ENCODE assay signal across 12 cellular contexts in genomic region chr5:138903113-138903789, GRCh38. TPM values are rescaled to one million over a fixed set of nuclear protein-coding genes. Genes with fewer than 3 reads are reported as not detected.
DNase-seq lines count a peak whose midpoint lies in the region; ATAC-seq, FAIRE-seq and TF ChIP-seq lines count a peak whose summit lies in the region.
"Had no signal": no experiment of that assay in that cellular context is flagged by ENCODE, and none has a peak within 500 bp of the region (broad histone marks: within the 10 kb centered on the region; RNA-seq: fewer than 3 reads in every experiment).

No MANE protein-coding gene starts in this region.

- H4K20me1 ChIP-seq in HepG2 (ENCODE audit: insufficient read depth, low read length): no peaks in the 10 kb centered on the region

- no peak for FAIRE-seq in HepG2 (lab: Jason Lieb, UNC)

- no peaks in the 10 kb centered on the region for H3K79me2 ChIP-seq in HepG2 (ENCODE audit: insufficient read depth, low read length)

- no peak overlapping the region for H2AFZ ChIP-seq in HepG2 (ENCODE audit: low read length)

- intact Hi-C loops in HepG2 (cut with micrococcal nuclease; ENCODE audit: unreplicated experiment): no loop called here
- intact Hi-C loops in lower leg skin (cut with DNase I; ENCODE audit: low total_unique reads): no loop called here

- no peak for ATAC-seq in HepG2

- H3K36me3 ChIP-seq in skeletal muscle tissue (ENCODE audit: control insufficient read depth in 3 of 3, insufficient read depth in 3 of 3, low read length in 3 of 3): peaks cover 7 to 21% (median 19%) of the 10 kb centered on the region in 3 donors
- peaks cover 15 to 65% of the 10 kb centered on the region in 2 experiments for H3K36me3 ChIP-seq in HepG2 (replicated peaks in 1 of 2; ENCODE audit: control insufficient read depth in 1 of 2, insufficient read depth in 2 of 2, low read length in 2 of 2)

- BruUV-seq in HepG2 (replicated peaks; lab: Mats Ljungman, UMichigan): no TSS peak

- in situ Hi-C loops in astrocyte of the spinal cord (cut with HindIII; ENCODE audit: low sequenced_read_pairs) (no loop called here), HepG2 (cut with HindIII; ENCODE audit: extremely low pct_ligation_motif_present, low pct_unique_long_range_greater_than_20kb) (no loop called here)

- TF ChIP-seq CTCF in astrocyte of the spinal cord (IDR thresholded peaks at IDR 0.05; ENCODE audit: low read depth, low read length): no peak
- no peak for TF ChIP-seq CTCF in HepG2 (CRISPR knock-in tag; IDR thresholded peaks at IDR 0.05)
- TF ChIP-seq CTCF in lower leg skin (IDR thresholded peaks at IDR 0.05): no peak

- TF ChIP-seq EP300 in HepG2 (IDR thresholded peaks at IDR 0.05; ENCODE audit: low read depth in 2 of 2, low read length in 2 of 2) (no peak), HepG2 (CRISPR knock-in tag; IDR thresholded peaks at IDR 0.05; ENCODE audit: borderline replicate concordance) (no peak)

- H3K9me3 ChIP-seq in skeletal muscle tissue (ENCODE audit: control insufficient read depth in 3 of 3, low read length in 3 of 3) (no peaks in the 10 kb centered on the region), HepG2 (ENCODE audit: low read length) (no peaks in the 10 kb centered on the region)

- H3K27ac ChIP-seq in skeletal muscle tissue (ENCODE audit: low read depth, low read length): peak overlapping the region; percentile 34
- H3K27ac ChIP-seq in HepG2 (ENCODE audit: extremely low read length, insufficient read depth, low read length): no peak overlapping the region
- H3K27ac ChIP-seq: coronary artery had no signal

- WGBS in HepG2 (ENCODE audit: low lambda C conversion rate): 97% methylated on average over 10 of the region's 10 CpGs
- 81 to 83% methylated on average over 10 of the region's 10 CpGs for WGBS in lower leg skin, 2 donors

- TF ChIP-seq POLR2A in HepG2 (IDR thresholded peaks at IDR 0.05; ENCODE audit: insufficient read depth in 1 of 2, low read depth in 2 of 2, low read length in 2 of 2) (no peak), lower leg skin (IDR thresholded peaks at IDR 0.05) (no peak)

- H3K4me3 ChIP-seq in astrocyte of the spinal cord (ENCODE audit: low read depth, low read length) (no peak overlapping the region), skeletal muscle tissue (ENCODE audit: low read length in 3 of 3) (no peak overlapping the region), HepG2 (replicated peaks in 1 of 3; ENCODE audit: insufficient read depth in 1 of 3, low read depth in 2 of 3, low read length in 3 of 3) (no peak overlapping the region), lower leg skin (ENCODE audit: low read depth, poor library complexity, severe bottlenecking) (no peak overlapping the region)
- H3K4me3 ChIP-seq: coronary artery had no signal

- H3K9ac ChIP-seq in skeletal muscle tissue (ENCODE audit: low read depth in 1 of 3, low read length in 3 of 3) (no peak overlapping the region), HepG2 (ENCODE audit: insufficient read depth, low read depth, low read length) (no peak overlapping the region)

- POLR2A ChIA-PET in HepG2 (lab: Yijun Ruan, JAX): interaction anchor here (0.6 kb wide), 1 partner anchor 11 kb away, joined by 3 read pairs; no protein-coding TSS in a partner anchor

- H3K4me2 ChIP-seq in HepG2 (ENCODE audit: low read depth, low read length): no peak overlapping the region

- CTCF ChIA-PET in HepG2 (lab: Yijun Ruan, JAX; ENCODE audit: low intra/inter-chr PET ratio, low total read pairs): no interaction called here

- H3K27me3 ChIP-seq in skeletal muscle tissue (ENCODE audit: control insufficient read depth in 3 of 3, insufficient read depth in 3 of 3, low read length in 3 of 3): no peaks in the 10 kb centered on the region
- H3K27me3 ChIP-seq in HepG2 (ENCODE audit: control insufficient read depth in 1 of 2, insufficient read depth in 2 of 2, low read length in 2 of 2): no peaks in the 10 kb centered on the region

- TF ChIP-seq RAD21 in HepG2 (CRISPR knock-in tag; IDR thresholded peaks at IDR 0.05): no peak

- DNase-seq in HS-5 (ENCODE audit: low read depth) (peak; percentile 61), astrocyte of the spinal cord (ENCODE audit: low read depth, low spot score) (peak; percentile 60), glomerular endothelial cell (ENCODE audit: extremely low read depth, low read depth, low spot score) (peak; percentile 65), HepG2 (ENCODE audit: low spot score) (no peak), lower leg skin (ENCODE audit: low spot score in 2 of 2) (no peak), SIG-M5 treated with dmso at 0.1 percent for 504 hours (lab: John Stamatoyannopoulos, UW; ENCODE audit: unreplicated experiment) (no peak)
- no peak for DNase-seq in activated CD8-positive, alpha-beta memory T cell treated with anti-CD3 and anti-CD28 coated beads for 24 hours
- DNase-seq: activated CD4-positive, alpha-beta T cell treated with anti-CD3 and anti-CD28 coated beads for 1 hour; NCI-H1417 treated with DMSO at 0.1 percent for 48 hours; NCI-H526 treated with DMSO at 0.1 percent for 48 hours had no signal

- H3K4me1 ChIP-seq in skeletal muscle tissue (ENCODE audit: control insufficient read depth in 3 of 3, insufficient read depth in 3 of 3, low read length in 3 of 3) (peaks cover 0 to 4% (median 0%) of the 10 kb centered on the region in 3 donors), HepG2 (ENCODE audit: insufficient read depth, low read length) (no peaks in the 10 kb centered on the region)

TF ChIP-seq in HepG2, 621 proteins besides CTCF, POLR2A, EP300 and RAD21:
- TF ChIP-seq RFXAP (CRISPR knock-in tag; IDR thresholded peaks at IDR 0.05; ENCODE audit: borderline replicate concordance): no peak
- no peak for TF ChIP-seq ZNF569 (CRISPR knock-in tag; IDR thresholded peaks at IDR 0.05; ENCODE audit: borderline replicate concordance)
- TF ChIP-seq ZBTB33 (CRISPR knock-in tag; IDR thresholded peaks at IDR 0.05): no peak
- TF ChIP-seq RARA (CRISPR knock-in tag; IDR thresholded peaks at IDR 0.05): no peak
- no peak for TF ChIP-seq ZFP36L2 (CRISPR knock-in tag; IDR thresholded peaks at IDR 0.05)
- no peak for TF ChIP-seq ZNF253 (CRISPR knock-in tag; IDR thresholded peaks at IDR 0.05; ENCODE audit: borderline replicate concordance)
- no peak for TF ChIP-seq BATF2 (CRISPR knock-in tag; IDR thresholded peaks at IDR 0.05)
- TF ChIP-seq ZNF264 (CRISPR knock-in tag; IDR thresholded peaks at IDR 0.05): no peak
- no peak for TF ChIP-seq ATF3 (CRISPR knock-in tag; IDR thresholded peaks at IDR 0.05)
- no peak for TF ChIP-seq JARID2 (CRISPR knock-in tag; IDR thresholded peaks at IDR 0.05; ENCODE audit: insufficient replicate concordance)
- no peak for TF ChIP-seq DR1 (CRISPR knock-in tag; IDR thresholded peaks at IDR 0.05)

RNA-seq across cellular contexts. Expression of gene LRRTM2, which starts 28.1 kb away (rescaled TPM):
- 0.06 TPM in 1 of 2 replicates, not detected in the other for total RNA-seq in glomerular endothelial cell
- total RNA-seq in skeletal muscle tissue: 0.52 TPM
- total RNA-seq in HepG2 (2016; rRNA removed; fragmentation: Illumina TruSeq; extraction: Trizol): not detected in 2 replicates
- total RNA-seq in HepG2 (2016; cell fraction: cytosol; rRNA removed; fragmentation: Illumina TruSeq; extraction: Trizol; ENCODE audit: low read depth): not detected in 2 replicates
- total RNA-seq in HepG2 (2016; cell fraction: insoluble cytoplasmic fraction; rRNA removed; fragmentation: Illumina TruSeq; extraction: Trizol): not detected in 2 replicates
- total RNA-seq in HepG2 (2016; cell fraction: membrane; rRNA removed; fragmentation: Illumina TruSeq; extraction: Trizol): not detected in 2 replicates
- not detected in 2 replicates for total RNA-seq in HepG2 (2016; cell fraction: nucleus; rRNA removed; fragmentation: Illumina TruSeq; extraction: Trizol)
- polyA plus RNA-seq in HepG2 (2011; rRNA removed): not detected in 2 replicates
- not detected in 2 replicates for polyA plus RNA-seq in HepG2 (2011; cell fraction: cytosol; rRNA removed)
- not detected in 2 replicates for polyA plus RNA-seq in HepG2 (2011; cell fraction: nucleus; rRNA removed)
- 0.03 and 0.08 TPM in 2 replicates for polyA plus RNA-seq in HepG2 (2012)
- not detected in 2 replicates for polyA plus RNA-seq in HepG2 (2016; cell fraction: cytosol; fragmentation: Illumina TruSeq; extraction: Trizol; ENCODE audit: low read depth)
- not detected in 2 replicates for polyA plus RNA-seq in HepG2 (2016; cell fraction: insoluble cytoplasmic fraction; fragmentation: Illumina TruSeq; extraction: Trizol; ENCODE audit: low read depth)
- not detected in 2 replicates for polyA plus RNA-seq in HepG2 (2016; cell fraction: membrane; fragmentation: Illumina TruSeq; extraction: Trizol; ENCODE audit: low read depth)
- polyA plus RNA-seq in HepG2 (2016; cell fraction: nucleus; fragmentation: Illumina TruSeq; extraction: Trizol; ENCODE audit: insufficient read depth, low read depth): not detected in 2 replicates
- not detected in 2 replicates for polyA minus RNA-seq in HepG2 (2011; rRNA and poly(A)+ RNA removed; ENCODE audit: low replicate concordance)
- not detected in 2 replicates for polyA minus RNA-seq in HepG2 (2011; cell fraction: cytosol; rRNA and poly(A)+ RNA removed)
- not detected in 2 replicates for polyA minus RNA-seq in HepG2 (2011; cell fraction: nucleus; rRNA and poly(A)+ RNA removed)
- under 1 TPM in 3 of 4 donors, not detected in 1; 0.13 to 0.20 (median 0.16) TPM for total RNA-seq in lower leg skin

Comparison
In these comparisons a context has a peak if more than half of its experiments do, and no peak if none do; other contexts are left out.
1. DNase-seq: peak in HS-5 (single experiment), astrocyte of the spinal cord (single experiment) and glomerular endothelial cell (single experiment); none in HepG2 (single experiment), lower leg skin (0 of 2), SIG-M5 treated with dmso at 0.1 percent for 504 hours (single experiment) and activated CD8-positive, alpha-beta memory T cell treated with anti-CD3 and anti-CD28 coated beads for 24 hours (single experiment).